In the genomic region with DNA sequence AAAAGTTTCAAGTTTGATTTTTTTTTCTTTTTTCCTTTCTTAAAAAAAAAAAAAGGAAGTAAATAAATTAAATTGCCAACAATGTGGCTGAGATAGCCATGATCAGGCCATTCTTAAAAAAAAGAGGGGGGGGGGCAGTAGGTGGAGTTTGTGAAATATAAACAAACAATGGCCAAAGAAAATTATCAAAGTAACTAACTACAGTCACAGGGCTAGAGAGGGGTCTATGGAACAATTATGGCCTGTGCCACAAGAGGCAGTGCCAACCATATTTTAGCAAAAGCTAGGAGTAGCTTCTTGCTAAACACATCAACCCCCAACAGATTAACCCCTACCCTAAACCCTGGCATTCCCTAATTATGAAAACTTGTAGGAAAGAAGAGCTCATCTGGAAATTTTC, we compare ENCODE assay signal across 17 cellular contexts. TPM values are rescaled to one million over a fixed set of nuclear protein-coding genes. Genes with fewer than 3 reads are reported as not detected.
A peak's percentile ranks its signal among the peaks of the same experiment; 100 is the strongest.
DNase-seq lines count a peak whose midpoint lies in the region; ATAC-seq and TF ChIP-seq lines count a peak whose summit lies in the region.
"Had no signal": no experiment of that assay in that cellular context is flagged by ENCODE, and none has a peak within 500 bp of the region (broad histone marks: within the 10 kb centered on the region; RNA-seq: fewer than 3 reads in every experiment).

No MANE protein-coding gene starts in this region.

- intact Hi-C loops in left ventricle myocardium inferior (cut with micrococcal nuclease) (no loop called here), cardiac septum (cut with DNase I) (no loop called here)

- no peaks in the 10 kb centered on the region for H3K79me1 ChIP-seq in trophoblast cell (ENCODE audit: low read length)

- H3K4me1 Mint-ChIP-seq in endodermal cell, result peaks cover 9% of the 10 kb centered on the region
- H3K4me1 Mint-ChIP-seq: central memory CD8-positive, alpha-beta T cell had no signal

- H3K36me3 ChIP-seq in left ventricle myocardium inferior, result peaks cover 55% of the 10 kb centered on the region
- peaks cover 47% of the 10 kb centered on the region for H3K36me3 ChIP-seq in OCI-LY1 (ENCODE audit: insufficient read depth, low read length)
- H3K36me3 ChIP-seq in endodermal cell (ENCODE audit: control insufficient read depth, insufficient read depth, low read length), result peaks cover 55% of the 10 kb centered on the region
- peaks cover 22 to 31% of the 10 kb centered on the region in 2 experiments for H3K36me3 ChIP-seq in trophoblast cell (ENCODE audit: control insufficient read depth in 1 of 2, insufficient read depth in 2 of 2, low read length in 2 of 2)

- DNase-seq in left ventricle myocardium inferior (no peak), cardiac septum (ENCODE audit: low spot score) (no peak), endodermal cell (no peak), NCI-H1092 treated with DMSO at 0.1 percent for 48 hours (lab: John Stamatoyannopoulos, UW) (no peak), trophoblast cell (no peak)
- DNase-seq: activated B cell treated with CpG ODN at 0.5 μM for 24 hours; DMS79; NCI-H2107; stimulated activated naive CD4-positive, alpha-beta T cell treated with Interleukin-2 at 50 U/mL for 16 hours had no signal

- no peak overlapping the region for H3K4me3 Mint-ChIP-seq in endodermal cell
- H3K4me3 Mint-ChIP-seq: activated B cell treated with CpG ODN at 0.5 μM for 24 hours; activated naive CD8-positive, alpha-beta T cell; central memory CD8-positive, alpha-beta T cell had no signal

- H2BK120ac ChIP-seq in trophoblast cell (ENCODE audit: insufficient read depth, low read length, poor library complexity), result no peak overlapping the region

- H4K91ac ChIP-seq in trophoblast cell (ENCODE audit: low read depth, low read length), result no peak overlapping the region

- ATAC-seq in HG03354 (IDR thresholded peaks at IDR 0.05; ENCODE audit: poor library complexity, severe bottlenecking, unreplicated experiment) (no peak), GM21381 (IDR thresholded peaks at IDR 0.05; ENCODE audit: unreplicated experiment) (no peak)

- TF ChIP-seq CTCF in left ventricle myocardium inferior (IDR thresholded peaks at IDR 0.05; ENCODE audit: borderline replicate concordance), result no peak
- peak; percentile 20; the same call in 1 of the 2 replicates for TF ChIP-seq CTCF in OCI-LY1 (IDR thresholded peaks at IDR 0.05; ENCODE audit: low read length)
- peak; percentile 35 for TF ChIP-seq CTCF in endodermal cell (conservative IDR thresholded peaks at IDR 0.05)

- H3K9ac ChIP-seq in OCI-LY1 (ENCODE audit: low read length) (no peak overlapping the region; the same call in 1 of the 2 replicates), endodermal cell (ENCODE audit: extremely low read depth, low read length, poor library complexity, severe bottlenecking) (no peak overlapping the region), trophoblast cell (ENCODE audit: low read length) (no peak overlapping the region)

- no peaks in the 10 kb centered on the region for H4K20me1 ChIP-seq in OCI-LY1 (ENCODE audit: insufficient read depth, low read length)

- H3K9me3 Mint-ChIP-seq in endodermal cell, result no peaks in the 10 kb centered on the region
- H3K9me3 Mint-ChIP-seq: activated B cell treated with CpG ODN at 0.5 μM for 24 hours; central memory CD8-positive, alpha-beta T cell had no signal

- no peak overlapping the region for H4K12ac ChIP-seq in trophoblast cell (ENCODE audit: low read depth, low read length)

- H3K4ac ChIP-seq in trophoblast cell (ENCODE audit: low read depth, low read length), result no peak overlapping the region

- H3K4me2 ChIP-seq in OCI-LY1 (ENCODE audit: low read length) (no peak overlapping the region; the same call in 1 of the 2 replicates), trophoblast cell (ENCODE audit: low read length) (no peak overlapping the region)

- no peaks in the 10 kb centered on the region for H3K9me2 ChIP-seq in OCI-LY1 (ENCODE audit: low read depth, low read length)

- no peak overlapping the region for H3K27ac Mint-ChIP-seq in endodermal cell
- H3K27ac Mint-ChIP-seq: activated naive CD8-positive, alpha-beta T cell had no signal

- H3K4me3 ChIP-seq in left ventricle myocardium inferior (no peak overlapping the region), OCI-LY1 (ENCODE audit: low read depth, low read length, poor library complexity, severe bottlenecking) (no peak overlapping the region), endodermal cell (ENCODE audit: low read length) (no peak overlapping the region), trophoblast cell (ENCODE audit: low read depth, low read length) (no peak overlapping the region)

- no peaks in the 10 kb centered on the region for H3F3A ChIP-seq in OCI-LY1 (ENCODE audit: insufficient read depth, low read length)

- H3K23ac ChIP-seq in trophoblast cell (ENCODE audit: low read length), result no peak overlapping the region

- H3K9me3 ChIP-seq in left ventricle myocardium inferior (replicated peaks) (no peaks in the 10 kb centered on the region), OCI-LY1 (ENCODE audit: low read length) (no peaks in the 10 kb centered on the region), endodermal cell (ENCODE audit: control insufficient read depth, low read length) (no peaks in the 10 kb centered on the region), trophoblast cell (ENCODE audit: insufficient read depth, low read depth, low read length) (peaks cover 5% of the 10 kb centered on the region)

- no peak overlapping the region for H4K8ac ChIP-seq in trophoblast cell (ENCODE audit: low read depth, low read length)

- H3K36me3 Mint-ChIP-seq in endodermal cell (ENCODE audit: low read depth), result peaks cover 44% of the 10 kb centered on the region
- H3K36me3 Mint-ChIP-seq: activated naive CD8-positive, alpha-beta T cell had no signal

- H3K27me3 Mint-ChIP-seq in endodermal cell (ENCODE audit: insufficient read depth), result no peaks in the 10 kb centered on the region
- H3K27me3 Mint-ChIP-seq: activated B cell treated with CpG ODN at 0.5 μM for 24 hours; activated naive CD8-positive, alpha-beta T cell; central memory CD8-positive, alpha-beta T cell had no signal

- H3K4me1 ChIP-seq in left ventricle myocardium inferior (peaks cover 17% of the 10 kb centered on the region), OCI-LY1 (ENCODE audit: insufficient read depth, low read length, severe bottlenecking) (peaks cover 51% of the 10 kb centered on the region), endodermal cell (ENCODE audit: control insufficient read depth, insufficient read depth, low read length) (peaks cover 5% of the 10 kb centered on the region), trophoblast cell (ENCODE audit: control insufficient read depth in 1 of 2, insufficient read depth in 2 of 2, low read length in 2 of 2) (no peaks in the 10 kb centered on the region)

- H2AK5ac ChIP-seq in trophoblast cell (ENCODE audit: low read length), result no peak overlapping the region

- no peak overlapping the region for H2BK5ac ChIP-seq in trophoblast cell (ENCODE audit: low read depth, low read length, poor library complexity)

- H2BK12ac ChIP-seq in trophoblast cell (ENCODE audit: low read length), result no peak overlapping the region

- H3K79me2 ChIP-seq in OCI-LY1 (ENCODE audit: insufficient read depth, low read length) (no peaks in the 10 kb centered on the region), trophoblast cell (ENCODE audit: control insufficient read depth, insufficient read depth, low read length, poor library complexity) (no peaks in the 10 kb centered on the region)

- H3K27ac ChIP-seq in left ventricle myocardium inferior (replicated peaks), result peak overlapping the region; percentile 14
- peak overlapping the region; percentile 99 for H3K27ac ChIP-seq in OCI-LY1 (ENCODE audit: low read depth, low read length, poor library complexity, severe bottlenecking)
- no peak overlapping the region for H3K27ac ChIP-seq in endodermal cell (ENCODE audit: low read depth, low read length)
- H3K27ac ChIP-seq in trophoblast cell (ENCODE audit: low read depth, low read length), result no peak overlapping the region

- H3K14ac ChIP-seq in trophoblast cell (ENCODE audit: low read length), result no peak overlapping the region

- H2AFZ ChIP-seq in OCI-LY1 (ENCODE audit: low read length), result no peak overlapping the region
- H2AFZ ChIP-seq in trophoblast cell (ENCODE audit: insufficient read depth, low read length, poor library complexity), result no peak overlapping the region

- H3K18ac ChIP-seq in trophoblast cell (ENCODE audit: low read length), result no peak overlapping the region

- H3K27me3 ChIP-seq in left ventricle myocardium inferior (ENCODE audit: low read depth) (no peaks in the 10 kb centered on the region), OCI-LY1 (ENCODE audit: insufficient read depth, low read length) (no peaks in the 10 kb centered on the region), endodermal cell (ENCODE audit: control insufficient read depth, insufficient read depth, low read length, poor library complexity, severe bottlenecking) (no peaks in the 10 kb centered on the region), trophoblast cell (ENCODE audit: insufficient read depth, low read length) (no peaks in the 10 kb centered on the region)

RNA-seq across cellular contexts. Expression of a gene that starts 16.2 kb away (rescaled TPM):
- total RNA-seq in left ventricle myocardium inferior (67.1 TPM), cardiac septum (71.5 TPM), endodermal cell (100 to 1,000 TPM; 127 to 129 TPM)
- polyA plus RNA-seq in endodermal cell (2013, experiment 1 of 2), result 114 TPM
- 107 TPM for polyA plus RNA-seq in endodermal cell (2013, experiment 2 of 2)
- polyA plus RNA-seq in trophoblast cell (2013), result 34.7 and 35.1 TPM in 2 replicates

RNA-seq across cellular contexts. Expression of a gene that starts 16.3 kb away (rescaled TPM):
- total RNA-seq in left ventricle myocardium inferior, result 51.4 TPM
- 40.7 TPM for total RNA-seq in cardiac septum
- 10 to 100 TPM; 45.8 to 48.9 TPM for total RNA-seq in endodermal cell
- polyA plus RNA-seq in endodermal cell (2013, experiment 1 of 2), result 41.5 TPM
- 40.9 TPM for polyA plus RNA-seq in endodermal cell (2013, experiment 2 of 2)
- 31.8 and 33.9 TPM in 2 replicates for polyA plus RNA-seq in trophoblast cell (2013)

RNA-seq across cellular contexts. Expression of a gene that starts 18.7 kb away (rescaled TPM):
- total RNA-seq in left ventricle myocardium inferior (20.3 TPM), cardiac septum (19.6 TPM), endodermal cell (10 to 100 TPM; 27.0 to 35.1 TPM)
- polyA plus RNA-seq in endodermal cell (2013, experiment 1 of 2), result 43.7 TPM
- polyA plus RNA-seq in endodermal cell (2013, experiment 2 of 2), result 41.2 TPM
- polyA plus RNA-seq in trophoblast cell (2013), result 11.4 and 11.9 TPM in 2 replicates

RNA-seq across cellular contexts. Expression of a gene that starts 24.4 kb away (rescaled TPM):
- total RNA-seq in left ventricle myocardium inferior, result not detected
- not detected for total RNA-seq in cardiac septum
- total RNA-seq in endodermal cell, result 1 to 10 TPM; 2.5 to 3.2 TPM
- polyA plus RNA-seq in endodermal cell (2013, experiment 1 of 2), result 3.1 TPM
- polyA plus RNA-seq in endodermal cell (2013, experiment 2 of 2), result 1.6 TPM
- polyA plus RNA-seq in trophoblast cell (2013), result 0.08 TPM in 1 of 2 replicates, not detected in the other
- total RNA-seq: mononuclear cell, omental fat pad, skeletal muscle tissue had no signal

RNA-seq across cellular contexts. Expression of a gene that starts 47.3 kb away (rescaled TPM):
- total RNA-seq in left ventricle myocardium inferior (508 TPM), cardiac septum (792 TPM), endodermal cell (1,000 to 10,000 TPM; 1,640 to 1,647 TPM)
- 1,347 TPM for polyA plus RNA-seq in endodermal cell (2013, experiment 1 of 2)
- 1,436 TPM for polyA plus RNA-seq in endodermal cell (2013, experiment 2 of 2)
- 2,027 and 2,059 TPM in 2 replicates for polyA plus RNA-seq in trophoblast cell (2013)

Comparison
In these comparisons a context has a peak if more than half of its experiments do, and no peak if none do; other contexts are left out.
1. H3K27ac ChIP-seq: peak in left ventricle myocardium inferior (single experiment) and OCI-LY1 (single experiment); none in endodermal cell (single experiment) and trophoblast cell (single experiment).